ENCODE assay signal across 20 cellular contexts in the genomic region with DNA sequence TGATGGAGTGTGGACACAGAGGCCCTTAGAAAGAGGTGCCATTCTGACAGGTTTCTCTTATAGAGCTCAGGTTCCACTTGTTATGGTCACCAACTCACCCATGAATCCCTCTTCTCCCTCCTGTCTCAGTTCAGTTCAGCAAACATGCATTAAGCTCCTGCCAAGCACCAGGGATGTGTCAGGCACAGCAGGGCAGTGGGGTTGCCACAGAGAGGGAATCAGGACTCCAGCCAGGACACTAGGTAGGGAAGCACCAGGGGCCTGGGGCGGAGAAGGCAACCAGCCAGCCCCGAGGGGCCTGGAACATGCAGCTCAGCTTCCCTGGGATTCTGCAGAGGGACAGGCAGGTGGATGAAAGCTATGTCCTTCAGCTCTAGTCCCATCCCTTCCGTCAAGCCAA.
DNase-seq lines count a peak whose midpoint lies in the region; ATAC-seq and TF ChIP-seq lines count a peak whose summit lies in the region.
"Had no signal": no experiment of that assay in that cellular context is flagged by ENCODE, and none has a peak within 500 bp of the region (broad histone marks: within the 10 kb centered on the region; RNA-seq: fewer than 3 reads in every experiment).

No MANE protein-coding gene starts in this region.

- no peak overlapping the region for H3K4me3 ChIP-seq in parathyroid adenoma (ENCODE audit: low read depth, low read length)
- H3K4me3 ChIP-seq: A549 had no signal

- H3K4me1 ChIP-seq in parathyroid adenoma: no peaks in the 10 kb centered on the region
- H3K4me1 ChIP-seq: A549 had no signal

- H3K9ac ChIP-seq in parathyroid adenoma: no peak overlapping the region

- DNase-seq in NCI-H345 (lab: John Stamatoyannopoulos, UW): peak; percentile 32
- DNase-seq in NCI-H345 treated with DMSO at 0.1 percent for 48 hours (lab: John Stamatoyannopoulos, UW; ENCODE audit: unreplicated experiment): no peak
- peak; percentile 68 for DNase-seq in NCI-H146 (lab: John Stamatoyannopoulos, UW)
- peak; percentile 87 for DNase-seq in NCI-H69 (lab: John Stamatoyannopoulos, UW)
- DNase-seq in stimulated activated CD4-positive, alpha-beta T cell treated with anti-CD3 and anti-CD28 coated beads, Interleukin-2, amount 100 ng/mL, for 48 hours: no peak
- no peak for DNase-seq in HuH-7.5 (ENCODE audit: low spot score)
- DNase-seq: AML-193; CD4-positive, alpha-beta T cell; DMS153; DMS79; GDM1; GOT3; H7 had no signal

- H2AFZ ChIP-seq in parathyroid adenoma: no peak overlapping the region

- H3K27ac ChIP-seq in parathyroid adenoma: no peak overlapping the region
- H3K27ac ChIP-seq: 22Rv1, A549, C4-2B had no signal

- H3K9me3 ChIP-seq in parathyroid adenoma (ENCODE audit: control insufficient read depth, low read length): no peaks in the 10 kb centered on the region
- H3K9me3 ChIP-seq: A549 had no signal

- H3K79me2 ChIP-seq in parathyroid adenoma: no peaks in the 10 kb centered on the region

- TF ChIP-seq CTCF in parathyroid adenoma (IDR thresholded peaks at IDR 0.05): no peak

- no peaks in the 10 kb centered on the region for H3K36me3 ChIP-seq in parathyroid adenoma (ENCODE audit: control insufficient read depth, insufficient read depth, low read length)

- H3K4me2 ChIP-seq in parathyroid adenoma (ENCODE audit: low read length): peak overlapping the region; percentile 4
- H3K4me2 ChIP-seq: A549 had no signal

- ATAC-seq in GM18502 (IDR thresholded peaks at IDR 0.05; ENCODE audit: poor library complexity, unreplicated experiment): no peak
- ATAC-seq: A549, HCT116, HepG2 had no signal

- H3K27me3 ChIP-seq in parathyroid adenoma (ENCODE audit: control insufficient read depth, insufficient read depth, low read length): no peaks in the 10 kb centered on the region

Comparison
In these comparisons a context has a peak if more than half of its experiments do, and no peak if none do; other contexts are left out.
1. DNase-seq: peak in NCI-H345 (single experiment), NCI-H146 (single experiment) and NCI-H69 (single experiment); none in NCI-H345 treated with DMSO at 0.1 percent for 48 hours (single experiment), stimulated activated CD4-positive, alpha-beta T cell treated with anti-CD3 and anti-CD28 coated beads, Interleukin-2, amount 100 ng/mL, for 48 hours (0 of 2) and HuH-7.5 (single experiment).